Comparison of ENCODE assay signal across 8 cellular contexts in the genomic region with DNA sequence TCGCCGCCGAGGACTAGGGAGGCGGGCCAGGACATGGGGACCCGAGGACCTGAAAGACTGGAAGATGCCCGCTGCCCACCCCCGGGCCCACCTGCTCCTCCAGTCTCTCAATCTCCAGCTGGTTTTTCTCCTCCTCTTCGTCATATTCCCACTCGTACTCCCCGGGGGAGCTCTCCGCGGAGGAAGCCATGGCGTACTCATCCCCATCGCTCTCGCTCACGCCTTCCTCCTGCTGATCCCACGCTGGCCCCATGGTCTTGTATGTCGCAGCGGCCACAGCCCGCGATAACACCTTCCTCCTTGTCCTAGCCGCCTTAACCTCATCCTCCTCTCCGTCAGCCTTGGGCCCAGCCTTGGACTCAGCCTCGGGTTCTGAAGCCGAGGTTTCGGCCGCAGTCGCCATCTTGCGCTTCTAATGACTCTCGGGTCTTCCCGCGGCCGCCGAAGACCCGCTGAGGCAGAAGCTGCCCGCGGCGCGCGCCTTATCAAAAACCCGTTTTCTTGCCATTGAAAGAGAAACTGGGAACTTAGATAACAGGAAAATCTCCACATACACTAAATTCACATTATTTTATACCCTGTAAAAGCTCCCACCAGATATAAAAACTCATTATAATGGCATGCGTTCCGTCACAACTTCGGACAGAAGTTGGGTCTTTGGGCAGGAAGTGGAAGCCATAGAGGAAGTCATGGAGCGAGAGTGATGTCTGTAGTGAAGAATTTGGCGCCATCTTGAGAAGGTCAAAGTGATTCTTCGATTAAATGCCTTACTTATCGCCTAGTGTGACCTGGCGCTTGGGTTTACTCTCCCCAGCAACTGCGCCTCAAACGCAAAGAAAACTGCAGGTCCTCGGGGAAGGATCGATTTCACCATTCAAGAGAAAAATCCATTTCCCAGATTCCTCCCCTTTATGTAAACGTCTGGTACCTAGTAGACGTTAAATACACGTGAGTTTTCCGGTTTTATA. TPM values are rescaled to one million over a fixed set of nuclear protein-coding genes. Genes with fewer than 3 reads are reported as not detected.
DNase-seq lines count a peak whose midpoint lies in the region; ATAC-seq and TF ChIP-seq lines count a peak whose summit lies in the region.

Gene SART3, minus strand, starts transcription at position 422 of the 968 bp plus-strand sequence. Its CDS starts 19 bp downstream, at position 403.

- peak within 1 kb of the TSS; percentile 99 for H3K14ac ChIP-seq in trophoblast cell (ENCODE audit: low read length)

- peak within 1 kb of the TSS; percentile 100 for H3K4ac ChIP-seq in trophoblast cell (ENCODE audit: low read depth, low read length)

- H2BK12ac ChIP-seq in trophoblast cell (ENCODE audit: low read length), result no peak within 1 kb of the TSS

- H4K12ac ChIP-seq in trophoblast cell (ENCODE audit: low read depth, low read length), result peak within 1 kb of the TSS; percentile 99

- peak within 1 kb of the TSS; percentile 95 for H2BK120ac ChIP-seq in trophoblast cell (ENCODE audit: insufficient read depth, low read length, poor library complexity)

- H2BK5ac ChIP-seq in trophoblast cell (ENCODE audit: low read depth, low read length, poor library complexity), result peak within 1 kb of the TSS; percentile 96

- H3K23ac ChIP-seq in trophoblast cell (ENCODE audit: low read length), result no peak within 1 kb of the TSS

- peak within 1 kb of the TSS; percentile 99 for H4K91ac ChIP-seq in trophoblast cell (ENCODE audit: low read depth, low read length)

- peak within 1 kb of the TSS; percentile 96 for H3K9ac ChIP-seq in trophoblast cell (ENCODE audit: low read length)

- peak within 1 kb of the TSS; percentile 98 for H2AK5ac ChIP-seq in trophoblast cell (ENCODE audit: low read length)

- H3K4me3 ChIP-seq in GM12865 (ENCODE audit: low read depth, low read length) (peak within 1 kb of the TSS; percentile 92), heart left ventricle (peak within 1 kb of the TSS; percentile 61 to 100 (median 89)), trophoblast cell (ENCODE audit: low read depth, low read length) (peak within 1 kb of the TSS; percentile 97), tibial nerve (peak within 1 kb of the TSS; percentile 62 to 96 (median 88))

- H3K27ac ChIP-seq in adipose tissue (ENCODE audit: low read depth, low read length) (peak within 1 kb of the TSS; percentile 57), heart left ventricle (peak within 1 kb of the TSS; percentile 84 to 98 (median 94)), trophoblast cell (ENCODE audit: low read depth, low read length) (peak within 1 kb of the TSS; percentile 90), tibial nerve (peak within 1 kb of the TSS; percentile 81 to 97 (median 89))

- H3K9me3 Mint-ChIP-seq in T-cell, result no peaks in the 10 kb centered on the region

- peak within 1 kb of the TSS; percentile 100 for H4K8ac ChIP-seq in trophoblast cell (ENCODE audit: low read depth, low read length)

- H3K27ac Mint-ChIP-seq in T-cell, result peak within 1 kb of the TSS; percentile 99 to 100

- WGBS in adipose tissue, 3 donors, result 0 to 1% (median 0%) methylated on average over 57 of the region's 57 CpGs
- WGBS in heart left ventricle, 4 donors, result 0 to 1% (median 0%) methylated on average over 51 to 57 of the region's 57 CpGs
- no CpG with 5 or more reads among the region's 57 CpGs for WGBS in trophoblast cell (ENCODE audit: extremely low coverage, insufficient coverage, insufficient read length)
- WGBS in tibial nerve, 2 donors, result 0 to 1% methylated on average over 56 to 57 of the region's 57 CpGs

- peaks cover 30% of the 10 kb centered on the region for H3K79me2 ChIP-seq in trophoblast cell (ENCODE audit: control insufficient read depth, insufficient read depth, low read length, poor library complexity)

- ATAC-seq in HG02759 (IDR thresholded peaks at IDR 0.05; ENCODE audit: unreplicated experiment) (peak; percentile 45), T-cell (replicated peaks in 1 of 4) (peak; percentile 54 to 64 (median 58)), heart left ventricle (peak; percentile 50 to 76 (median 62))

- H3K9me3 ChIP-seq in heart left ventricle, result no peaks in the 10 kb centered on the region
- H3K9me3 ChIP-seq in trophoblast cell (ENCODE audit: insufficient read depth, low read depth, low read length), result peaks cover 2% of the 10 kb centered on the region
- no peaks in the 10 kb centered on the region for H3K9me3 ChIP-seq in tibial nerve

- CTCF ChIA-PET in T-cell (lab: Charles Lee), result interaction anchor here (0.5 to 11.9 kb wide), 11 partner anchors 46 to 1870 kb away, joined by 3 to 140 read pairs (median 3); partner anchors contain the start of genes FICD (in 1 of the 2) and SELPLG (in 1 of the 2)

- peak within 1 kb of the TSS; percentile 99 for H3K18ac ChIP-seq in trophoblast cell (ENCODE audit: low read length)

- peak; percentile 93 for DNase-seq in GM12865 (ENCODE audit: low read depth)
- DNase-seq in NCI-H1436 (lab: John Stamatoyannopoulos, UW), result peak; percentile 87
- DNase-seq in T-cell, result peak; percentile 61 to 86 (median 77)
- DNase-seq in heart left ventricle, result peak; percentile 74 to 88 (median 87)
- DNase-seq in trophoblast cell, result peak; percentile 79 to 93
- peak; percentile 54 to 73 for DNase-seq in tibial nerve (ENCODE audit: low spot score in 2 of 2)

- TF ChIP-seq EP300 in tibial nerve (IDR thresholded peaks at IDR 0.05), result peak; percentile 88 to 97

- peaks cover 13% of the 10 kb centered on the region for H3K36me3 Mint-ChIP-seq in T-cell

- no peak for TF ChIP-seq CTCF in GM12865 (IDR thresholded peaks at IDR 0.05; ENCODE audit: insufficient read depth, low read depth, low read length, missing control alignments)
- TF ChIP-seq CTCF in heart left ventricle (IDR thresholded peaks at IDR 0.05), result no peak
- peak in 1 of 5 experiments; percentile 25 for TF ChIP-seq CTCF in tibial nerve (IDR thresholded peaks at IDR 0.05)

- TF ChIP-seq POLR2A in heart left ventricle (IDR thresholded peaks at IDR 0.05) (peak in 1 of 2 donors; percentile 47), tibial nerve (IDR thresholded peaks at IDR 0.05) (peak in 1 of 2 donors; percentile 43)

- peaks cover 7 to 79% (median 59%) of the 10 kb centered on the region in 12 donors for H3K4me1 ChIP-seq in heart left ventricle
- peaks cover 6 to 13% of the 10 kb centered on the region in 2 experiments for H3K4me1 ChIP-seq in trophoblast cell (ENCODE audit: control insufficient read depth in 1 of 2, insufficient read depth in 2 of 2, low read length in 2 of 2)
- peaks cover 0 to 77% (median 23%) of the 10 kb centered on the region in 4 donors for H3K4me1 ChIP-seq in tibial nerve

- intact Hi-C loops in heart left ventricle (cut with DNase I), result loop anchor here (5.0 to 10.0 kb wide), 10 partner anchors 56 to 536 kb away; partner anchors contain the start of genes ALKBH2 (in 5 of the 10), UNG (in 5 of the 10), CORO1C (in 2 of the 10) and SSH1 (in 2 of the 10)

- H3K27me3 ChIP-seq in heart left ventricle, result no peaks in the 10 kb centered on the region
- H3K27me3 ChIP-seq in trophoblast cell (ENCODE audit: insufficient read depth, low read length), result no peaks in the 10 kb centered on the region
- H3K27me3 ChIP-seq in tibial nerve, result no peaks in the 10 kb centered on the region

- peaks cover 52 to 75% (median 71%) of the 10 kb centered on the region in 3 donors for H3K4me1 Mint-ChIP-seq in T-cell

- peak within 1 kb of the TSS; percentile 98 to 100 (median 100) for H3K4me3 Mint-ChIP-seq in T-cell

- peaks cover 25% of the 10 kb centered on the region for H3K79me1 ChIP-seq in trophoblast cell (ENCODE audit: low read length)

- peak within 1 kb of the TSS; percentile 99 for H2AFZ ChIP-seq in trophoblast cell (ENCODE audit: insufficient read depth, low read length, poor library complexity)

- POLR2A ChIA-PET in T-cell (lab: Charles Lee), result interaction anchor here (0.6 to 1.7 kb wide), 4 partner anchors 12 to 74 kb away, joined by 4 to 15 read pairs (median 5); partner anchors contain the start of gene SELPLG (in 1 of the 2)

- H3K36me3 ChIP-seq in heart left ventricle, result peaks cover 0 to 46% (median 28%) of the 10 kb centered on the region in 9 donors
- peaks cover 8 to 33% of the 10 kb centered on the region in 2 experiments for H3K36me3 ChIP-seq in trophoblast cell (ENCODE audit: control insufficient read depth in 1 of 2, insufficient read depth in 2 of 2, low read length in 2 of 2)
- peaks cover 0 to 27% (median 3%) of the 10 kb centered on the region in 3 donors for H3K36me3 ChIP-seq in tibial nerve

- peak within 1 kb of the TSS; percentile 92 for H3K4me2 ChIP-seq in trophoblast cell (ENCODE audit: low read length)

- H3K27me3 Mint-ChIP-seq in T-cell, result no peaks in the 10 kb centered on the region

RNA-seq across cellular contexts. Expression of gene SART3, which starts in this region (rescaled TPM):
- total RNA-seq in T-cell (100 to 1,000 TPM in 1 of 5 donors, 10 to 100 TPM in 4; 76.3 to 107 (median 84.9) TPM), heart left ventricle (10 to 100 TPM; 19.5 to 33.2 (median 27.4) TPM), tibial nerve (10 to 100 TPM; 51.3 to 70.1 (median 63.4) TPM)
- polyA plus RNA-seq in adipose tissue (10 to 100 TPM; 10.7 to 19.2 (median 14.5) TPM), heart left ventricle (10 to 100 TPM; 13.3 to 20.3 TPM)
- polyA plus RNA-seq in trophoblast cell (2013), result 32.5 and 34.0 TPM in 2 replicates

Comparison
In these comparisons a context has a peak if more than half of its experiments do, and no peak if none do; other contexts are left out.
1. Peak in every context shown above with its lines: DNase-seq, ATAC-seq, H3K4me3 ChIP-seq and H3K27ac ChIP-seq.